ENCODE assay signal across 21 cellular contexts in genomic region chrX:24186986-24187385, GRCh38.
"Had no signal": no experiment of that assay in that cellular context is flagged by ENCODE, and none has a peak within 500 bp of the region (broad histone marks: within the 10 kb centered on the region; RNA-seq: fewer than 3 reads in every experiment).

No MANE protein-coding gene starts in this region.

- H3K9me3 ChIP-seq: Peyer's patch, SJSA1 had no signal

- H3K9me3 Mint-ChIP-seq: activated naive CD4-positive, alpha-beta T cell treated with anti-CD3 and anti-CD28 coated beads for 36 hours; activated T-cell treated with anti-CD3 and anti-CD28 coated beads, Interleukin-2, amount 50 U/mL, for 4 hours; activated T-helper 17 cell treated with anti-CD3 and anti-CD28 coated beads, Interleukin-2, amount 50 U/mL, for 72 hours; central memory CD8-positive, alpha-beta T cell had no signal

- H3K36me3 Mint-ChIP-seq: activated naive CD8-positive, alpha-beta T cell had no signal

- H3K27me3 Mint-ChIP-seq: activated CD8-positive, alpha-beta memory T cell treated with anti-CD3 and anti-CD28 coated beads, Interleukin-2, amount 10 ng/mL, durations not matched to agents 7 days and 5 days; activated naive CD8-positive, alpha-beta T cell; activated T-helper 17 cell treated with anti-CD3 and anti-CD28 coated beads, Interleukin-2, amount 50 U/mL, for 72 hours; brain; central memory CD8-positive, alpha-beta T cell had no signal

- ATAC-seq: activated CD8-positive, alpha-beta memory T cell treated with anti-CD3 and anti-CD28 coated beads, Interleukin-2, amount 10 ng/mL, durations not matched to agents 7 days and 5 days; activated T-helper 17 cell treated with anti-CD3 and anti-CD28 coated beads, Interleukin-2, amount 50 U/mL, for 72 hours; SK-N-SH treated with all-trans-retinoic acid at 6 μM for 48 hours had no signal

- H3K4me3 Mint-ChIP-seq: activated CD8-positive, alpha-beta memory T cell treated with anti-CD3 and anti-CD28 coated beads, Interleukin-2, amount 10 ng/mL, durations not matched to agents 7 days and 5 days; activated naive CD4-positive, alpha-beta T cell treated with anti-CD3 and anti-CD28 coated beads for 36 hours; activated naive CD8-positive, alpha-beta T cell; activated T-cell treated with anti-CD3 and anti-CD28 coated beads, Interleukin-2, amount 50 U/mL, for 4 hours; activated T-helper 17 cell treated with anti-CD3 and anti-CD28 coated beads, Interleukin-2, amount 50 U/mL, for 72 hours; brain; central memory CD8-positive, alpha-beta T cell had no signal

- DNase-seq: activated CD4-positive, CD25-positive, alpha-beta regulatory T cell treated with anti-CD3 and anti-CD28 coated beads, Interleukin-2, amount 50 U/mL, for 72 hours; activated CD8-positive, alpha-beta memory T cell treated with anti-CD3 and anti-CD28 coated beads, Interleukin-2, amount 10 ng/mL, durations not matched to agents 7 days and 5 days; activated gamma-delta T cell; activated naive CD4-positive, alpha-beta T cell treated with anti-CD3 and anti-CD28 coated beads for 36 hours; activated T-cell treated with anti-CD3 and anti-CD28 coated beads, Interleukin-2, amount 50 U/mL, for 4 hours; amygdala; Kasumi-1; NCI-H1105 treated with DMSO at 0.1 percent for 48 hours; NCI-H187 treated with DMSO at 0.1 percent for 48 hours; NCI-H2081 treated with DMSO at 0.1 percent for 48 hours; NCI-H446; NCI-H524; Peyer's patch; Right ventricle myocardium superior; SW 1271 had no signal

- H3K27ac Mint-ChIP-seq: activated CD8-positive, alpha-beta memory T cell treated with anti-CD3 and anti-CD28 coated beads, Interleukin-2, amount 10 ng/mL, durations not matched to agents 7 days and 5 days; activated T-helper 17 cell treated with anti-CD3 and anti-CD28 coated beads, Interleukin-2, amount 50 U/mL, for 72 hours had no signal
